ENCODE assay signal across 29 cellular contexts in the genomic region with DNA sequence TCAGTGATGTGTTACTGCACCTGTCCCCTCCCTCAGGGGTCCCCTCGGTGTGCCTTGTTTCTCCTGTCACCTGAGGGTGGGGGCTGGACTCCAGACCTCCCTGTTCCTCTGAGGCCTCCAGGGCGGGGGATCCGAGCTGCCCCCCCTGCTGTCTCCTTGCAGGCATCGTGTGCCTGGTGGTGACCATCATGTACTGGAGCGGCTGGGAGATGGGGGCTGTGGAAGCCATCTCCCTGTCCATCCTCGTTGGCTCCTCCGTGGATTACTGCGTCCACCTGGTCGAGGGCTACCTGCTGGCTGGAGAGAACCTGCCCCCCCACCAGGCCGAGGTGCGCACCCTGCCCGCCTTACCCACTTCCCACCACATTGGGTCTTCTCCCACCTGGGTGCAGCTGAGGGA. TPM values are rescaled to one million over a fixed set of nuclear protein-coding genes. Genes with fewer than 3 reads are reported as not detected.
"Had no signal": no experiment of that assay in that cellular context is flagged by ENCODE, and none has a peak within 500 bp of the region (broad histone marks: within the 10 kb centered on the region; RNA-seq: fewer than 3 reads in every experiment).

No MANE protein-coding gene starts in this region.

- FAIRE-seq: islet of Langerhans had no signal

- H3K27ac ChIP-seq: left ventricle myocardium inferior, parathyroid adenoma, right atrium auricular region, right lobe of liver, stomach, testis, thyroid gland, transverse colon, uterus had no signal

- H3K27ac Mint-ChIP-seq: immature natural killer cell; memory B cell; naive thymus-derived CD4-positive, alpha-beta T cell; natural killer cell treated with Interleukin-12 subunit alpha and Interleukin-12 subunit beta and Interleukin-15 and Interleukin-18, amount 100 ng/mL, for 72 hours; progenitor cell of endocrine pancreas; stimulated activated naive B cell treated with anti-CD40 and anti-IgM and Interleukin-4, amounts not matched to agents 10 μg/mL and 1 μg/mL and 100 μg/mL, for 72 hours had no signal

- H3K9me3 ChIP-seq: left ventricle myocardium inferior, mucosa of descending colon, right atrium auricular region, right lobe of liver, testis, thyroid gland, transverse colon, uterus had no signal

- H3K4me3 ChIP-seq: left ventricle myocardium inferior, mucosa of descending colon, right atrium auricular region, right lobe of liver, smooth muscle cell, stomach, testis, thyroid gland, transverse colon, uterus had no signal

- H3K36me3 ChIP-seq: left ventricle myocardium inferior, right atrium auricular region, right lobe of liver, stomach, thyroid gland, transverse colon, uterus had no signal

- H3K9ac ChIP-seq: parathyroid adenoma had no signal

- H3K4me1 Mint-ChIP-seq: immature natural killer cell; memory B cell; naive thymus-derived CD4-positive, alpha-beta T cell; stimulated activated naive B cell treated with anti-CD40 and anti-IgM and Interleukin-4, amounts not matched to agents 10 μg/mL and 1 μg/mL and 100 μg/mL, for 72 hours had no signal

- H3K27me3 Mint-ChIP-seq: natural killer cell treated with Interleukin-12 subunit alpha and Interleukin-12 subunit beta and Interleukin-15 and Interleukin-18, amount 100 ng/mL, for 72 hours; progenitor cell of endocrine pancreas had no signal

- H3K4me2 ChIP-seq: smooth muscle cell had no signal

- ATAC-seq: mucosa of descending colon; naive thymus-derived CD4-positive, alpha-beta T cell; stimulated activated naive B cell treated with anti-CD40 and anti-IgM and Interleukin-4, amounts not matched to agents 10 μg/mL and 1 μg/mL and 100 μg/mL, for 72 hours; stimulated activated naive CD8-positive, alpha-beta T cell treated with anti-CD3 and anti-CD28 coated beads, Interleukin-15, Interleukin-2, amounts not matched to agents 100 U/mL and 50 U/mL, for 24 hours had no signal

- H3K4me3 Mint-ChIP-seq: immature natural killer cell; memory B cell; naive thymus-derived CD4-positive, alpha-beta T cell; natural killer cell treated with Interleukin-12 subunit alpha and Interleukin-12 subunit beta and Interleukin-15 and Interleukin-18, amount 100 ng/mL, for 72 hours; stimulated activated naive B cell treated with anti-CD40 and anti-IgM and Interleukin-4, amounts not matched to agents 10 μg/mL and 1 μg/mL and 100 μg/mL, for 72 hours had no signal

- H3K9me3 Mint-ChIP-seq: immature natural killer cell; memory B cell; natural killer cell treated with Interleukin-12 subunit alpha and Interleukin-12 subunit beta and Interleukin-15 and Interleukin-18, amount 100 ng/mL, for 72 hours; stimulated activated naive B cell treated with anti-CD40 and anti-IgM and Interleukin-4, amounts not matched to agents 10 μg/mL and 1 μg/mL and 100 μg/mL, for 72 hours had no signal

- H3K36me3 Mint-ChIP-seq: immature natural killer cell; memory B cell; naive thymus-derived CD4-positive, alpha-beta T cell; natural killer cell treated with Interleukin-12 subunit alpha and Interleukin-12 subunit beta and Interleukin-15 and Interleukin-18, amount 100 ng/mL, for 72 hours; stimulated activated naive B cell treated with anti-CD40 and anti-IgM and Interleukin-4, amounts not matched to agents 10 μg/mL and 1 μg/mL and 100 μg/mL, for 72 hours had no signal

- H3K27me3 ChIP-seq: right atrium auricular region, right lobe of liver, testis, thyroid gland, transverse colon, uterus had no signal

- H2AFZ ChIP-seq: parathyroid adenoma had no signal

- H3K4me1 ChIP-seq: left ventricle myocardium inferior, parathyroid adenoma, right atrium auricular region, right lobe of liver, stomach, testis, thyroid gland, transverse colon, uterus had no signal

- DNase-seq: hippocampal formation; immature natural killer cell; left ventricle myocardium inferior; midbrain; mucosa of descending colon; naive thymus-derived CD4-positive, alpha-beta T cell; nucleus accumbens; stimulated activated CD4-positive, alpha-beta T cell treated with anti-CD3 and anti-CD28 coated beads, Interleukin-12 subunit alpha, Interleukin-12 subunit beta, amount 100 ng/mL, for 4 hours; stimulated activated CD4-positive, alpha-beta T cell treated with anti-CD3 and anti-CD28 coated beads, Interleukin-15, amount 100 ng/mL, for 24 hours; stimulated activated CD4-positive, alpha-beta T cell treated with anti-CD3 and anti-CD28 coated beads, Interleukin-2, amount 100 ng/mL, for 24 hours; stimulated activated CD4-positive, alpha-beta T cell treated with anti-CD3 and anti-CD28 coated beads, Interleukin-4, amount 100 ng/mL, for 1 hour; stimulated activated naive B cell treated with anti-CD40 and anti-IgM and Interleukin-4, amounts not matched to agents 10 μg/mL and 1 μg/mL and 100 μg/mL, for 72 hours; stimulated activated naive CD8-positive, alpha-beta T cell treated with anti-CD3 and anti-CD28 coated beads, Interleukin-15, Interleukin-2, amounts not matched to agents 100 U/mL and 50 U/mL, for 24 hours; stomach; testis; thyroid gland; transverse colon; uterus had no signal

RNA-seq across cellular contexts. Expression of gene DISP3, which starts 56.4 kb away (rescaled TPM):
- total RNA-seq: left ventricle myocardium inferior, lower leg skin, mesenteric fat pad, skeletal muscle tissue, smooth muscle cell, thyroid gland had no signal
